Comparison of ENCODE assay signal across 1 cellular context in genomic region chr14:39474416-39474911, GRCh38.
A peak's percentile ranks its signal among the peaks of the same experiment; 100 is the strongest.
TF ChIP-seq lines count a peak whose summit lies in the region.

No MANE protein-coding gene starts in this region.

TF ChIP-seq in HepG2, 621 proteins besides CTCF, POLR2A, EP300 and RAD21 (continued from another document and continues in another):
- TF ChIP-seq ZNF609 (CRISPR knock-in tag; IDR thresholded peaks at IDR 0.05; ENCODE audit: borderline replicate concordance) (0 out of 2 replicates have a peak, but pooled peaks have one; percentile 3), SNAI1 (CRISPR knock-in tag; IDR thresholded peaks at IDR 0.05; ENCODE audit: borderline replicate concordance) (no peak), LCORL (IDR thresholded peaks at IDR 0.05) (no peak), LCORL (CRISPR knock-in tag; IDR thresholded peaks at IDR 0.05) (peak; percentile 69; the same call in 1 of the 2 replicates), CEBPZ (IDR thresholded peaks at IDR 0.05; ENCODE audit: low read length) (0 out of 2 replicates have a peak, but pooled peaks have one; percentile 26), ZMYM2 (CRISPR knock-in tag; IDR thresholded peaks at IDR 0.05) (0 out of 2 replicates have a peak, but pooled peaks have one; percentile 35), ATF6 (CRISPR knock-in tag; conservative IDR thresholded peaks at IDR 0.05) (no peak), ZNF556 (CRISPR knock-in tag; IDR thresholded peaks at IDR 0.05; ENCODE audit: borderline replicate concordance) (peak; percentile 81; the same call in 1 of the 2 replicates), FOXO4 (CRISPR knock-in tag; conservative IDR thresholded peaks at IDR 0.05) (0 out of 2 replicates have a peak, but pooled peaks have one; percentile 75), ZNF605 (CRISPR knock-in tag; IDR thresholded peaks at IDR 0.05) (no peak; the same call in 1 of the 2 replicates), JUNB (CRISPR knock-in tag; IDR thresholded peaks at IDR 0.05; ENCODE audit: borderline replicate concordance) (no peak), CREBL2 (CRISPR knock-in tag; IDR thresholded peaks at IDR 0.05; ENCODE audit: borderline replicate concordance) (no peak), SAP130 (CRISPR knock-in tag; IDR thresholded peaks at IDR 0.05; ENCODE audit: low read depth) (0 out of 2 replicates have a peak, but pooled peaks have one; percentile 33), FOXP1 (IDR thresholded peaks at IDR 0.05) (no peak), FOXP1 (CRISPR knock-in tag; IDR thresholded peaks at IDR 0.05) (peak; percentile 7; the same call in 1 of the 2 replicates), KMT2A (CRISPR knock-in tag; IDR thresholded peaks at IDR 0.05) (no peak), TBL1XR1 (IDR thresholded peaks at IDR 0.05; ENCODE audit: borderline replicate concordance, low read length, partially characterized antibody) (no peak), NONO (IDR thresholded peaks at IDR 0.05) (no peak), NONO (CRISPR knock-in tag; conservative IDR thresholded peaks at IDR 0.05) (0 out of 2 replicates have a peak, but pooled peaks have one; percentile 31), MBNL3 (CRISPR knock-in tag; conservative IDR thresholded peaks at IDR 0.05) (no peak), BATF2 (CRISPR knock-in tag; IDR thresholded peaks at IDR 0.05) (no peak), FOXO1 (CRISPR knock-in tag; IDR thresholded peaks at IDR 0.05) (no peak), ZC3H13 (CRISPR knock-in tag; IDR thresholded peaks at IDR 0.05) (0 out of 2 replicates have a peak, but pooled peaks have one; percentile 26), MEIS1 (CRISPR knock-in tag; IDR thresholded peaks at IDR 0.05; ENCODE audit: borderline replicate concordance) (peak; percentile 62; the same call in 1 of the 2 replicates), SMC3 (IDR thresholded peaks at IDR 0.05; ENCODE audit: low read length) (0 out of 2 replicates have a peak, but pooled peaks have one; percentile 18), HNF4G (IDR thresholded peaks at IDR 0.05; ENCODE audit: borderline replicate concordance, low read depth, low read length) (peak; percentile 77), HNF4G (CRISPR knock-in tag; IDR thresholded peaks at IDR 0.05; ENCODE audit: borderline replicate concordance, low read depth) (0 out of 2 replicates have a peak, but pooled peaks have one; percentile 47), ZXDC (CRISPR knock-in tag; IDR thresholded peaks at IDR 0.05) (no peak), TRIM24 (CRISPR knock-in tag; IDR thresholded peaks at IDR 0.05) (0 out of 2 replicates have a peak, but pooled peaks have one; percentile 60), ZFAT (CRISPR knock-in tag; conservative IDR thresholded peaks at IDR 0.05) (no peak), NR2C2 (CRISPR knock-in tag; IDR thresholded peaks at IDR 0.05; ENCODE audit: borderline replicate concordance) (peak; percentile 29; the same call in 1 of the 2 replicates), ZNF644 (CRISPR knock-in tag; IDR thresholded peaks at IDR 0.05; ENCODE audit: low read depth) (peak; percentile 76; the same call in 1 of the 2 replicates), ASH2L (IDR thresholded peaks at IDR 0.05; ENCODE audit: insufficient read length, low read depth, low read length) (peak; percentile 23), ZNF512 (CRISPR knock-in tag; IDR thresholded peaks at IDR 0.05) (no peak), RFXAP (CRISPR knock-in tag; IDR thresholded peaks at IDR 0.05; ENCODE audit: borderline replicate concordance) (no peak), HNF4A (CRISPR knock-in tag; IDR thresholded peaks at IDR 0.05) (peak; percentile 93), ZZZ3 (CRISPR knock-in tag; IDR thresholded peaks at IDR 0.05; ENCODE audit: borderline replicate concordance) (no peak), FOXK1 (CRISPR knock-in tag; IDR thresholded peaks at IDR 0.05; ENCODE audit: borderline replicate concordance, low read depth) (peak; percentile 14; the same call in 1 of the 2 replicates), ZNF713 (CRISPR knock-in tag; IDR thresholded peaks at IDR 0.05) (no peak), ZNF160 (CRISPR knock-in tag; IDR thresholded peaks at IDR 0.05) (no peak), ISX (CRISPR knock-in tag; conservative IDR thresholded peaks at IDR 0.05) (no peak), XRCC5 (optimal IDR thresholded peaks at IDR 0.05; ENCODE audit: low read length) (peak; percentile 58), ZSCAN9 (CRISPR knock-in tag; IDR thresholded peaks at IDR 0.05; ENCODE audit: borderline replicate concordance) (no peak), CCAR2 (optimal IDR thresholded peaks at IDR 0.05; ENCODE audit: low read depth, low read length) (peak; percentile 56)
- TF ChIP-seq, protein P1, sequence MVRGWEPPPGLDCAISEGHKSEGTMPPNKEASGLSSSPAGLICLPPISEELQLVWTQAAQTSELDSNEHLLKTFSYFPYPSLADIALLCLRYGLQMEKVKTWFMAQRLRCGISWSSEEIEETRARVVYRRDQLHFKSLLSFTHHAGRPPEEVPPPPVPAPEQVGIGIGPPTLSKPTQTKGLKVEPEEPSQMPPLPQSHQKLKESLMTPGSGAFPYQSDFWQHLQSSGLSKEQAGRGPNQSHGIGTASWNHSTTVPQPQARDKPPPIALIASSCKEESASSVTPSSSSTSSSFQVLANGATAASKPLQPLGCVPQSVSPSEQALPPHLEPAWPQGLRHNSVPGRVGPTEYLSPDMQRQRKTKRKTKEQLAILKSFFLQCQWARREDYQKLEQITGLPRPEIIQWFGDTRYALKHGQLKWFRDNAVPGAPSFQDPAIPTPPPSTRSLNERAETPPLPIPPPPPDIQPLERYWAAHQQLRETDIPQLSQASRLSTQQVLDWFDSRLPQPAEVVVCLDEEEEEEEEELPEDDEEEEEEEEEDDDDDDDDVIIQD (CRISPR knock-in tag; IDR thresholded peaks at IDR 0.05; ENCODE audit: low read depth) = peak; percentile 87; the same call in 1 of the 2 replicates
